Comparison of ENCODE assay signal across 7 cellular contexts in genomic region chr15:31228980-31229826, GRCh38.
DNase-seq lines count a peak whose midpoint lies in the region; ATAC-seq and TF ChIP-seq lines count a peak whose summit lies in the region.

No MANE protein-coding gene starts in this region.

- DNase-seq in MM.1S: peak; percentile 90
- DNase-seq in activated naive CD4-positive, alpha-beta T cell (lab: John Stamatoyannopoulos, UW): no peak
- DNase-seq in NCI-H187 (lab: John Stamatoyannopoulos, UW): no peak
- no peak for DNase-seq in globus pallidus (ENCODE audit: low spot score)

- H4K20me1 ChIP-seq in MM.1S (ENCODE audit: insufficient read depth, low read length): no peaks in the 10 kb centered on the region

- H3K9me3 ChIP-seq in MM.1S (replicated peaks; ENCODE audit: insufficient read depth, low read length) (no peaks in the 10 kb centered on the region), mucosa of rectum (ENCODE audit: control insufficient read depth in 2 of 2, low read length in 2 of 2) (no peaks in the 10 kb centered on the region)

- H3K4me3 ChIP-seq in MM.1S (ENCODE audit: low read length) (peak overlapping the region; percentile 97), mucosa of rectum (ENCODE audit: low read length in 2 of 2) (peak overlapping the region; percentile 58 to 70)

- H2AFZ ChIP-seq in MM.1S (ENCODE audit: low read length): peak overlapping the region; percentile 8; the same call in 1 of the 2 replicates

- peaks cover 12% of the 10 kb centered on the region; the same call in 1 of the 2 replicates for H3F3A ChIP-seq in MM.1S (ENCODE audit: insufficient read depth, low read length)

- H3K27ac ChIP-seq in MM.1S (ENCODE audit: low read length) (peak overlapping the region; percentile 87), mucosa of rectum (ENCODE audit: low read depth in 2 of 2, low read length in 2 of 2) (peak overlapping the region; percentile 81 to 85)

- H3K79me2 ChIP-seq in MM.1S (ENCODE audit: low read length): peaks cover 42% of the 10 kb centered on the region

- no peaks in the 10 kb centered on the region for H3K36me3 ChIP-seq in MM.1S (replicated peaks; ENCODE audit: insufficient read depth, low read length)
- no peaks in the 10 kb centered on the region for H3K36me3 ChIP-seq in mucosa of rectum (ENCODE audit: control insufficient read depth in 2 of 2, insufficient read depth in 2 of 2, low read length in 2 of 2)

- H3K4me1 ChIP-seq in MM.1S (ENCODE audit: low read length) (peaks cover 11% of the 10 kb centered on the region), mucosa of rectum (ENCODE audit: control insufficient read depth in 2 of 2, insufficient read depth in 2 of 2, low read length in 2 of 2) (peaks cover 2 to 8% of the 10 kb centered on the region in 2 donors)

- H3K27me3 ChIP-seq in MM.1S (replicated peaks; ENCODE audit: insufficient read depth, low read length): no peaks in the 10 kb centered on the region
- no peaks in the 10 kb centered on the region for H3K27me3 ChIP-seq in mucosa of rectum (ENCODE audit: control insufficient read depth in 2 of 2, insufficient read depth in 2 of 2, low read length in 2 of 2)

- peak overlapping the region; percentile 79 for H3K4me2 ChIP-seq in MM.1S (ENCODE audit: low read depth, low read length)

- H3K9ac ChIP-seq in MM.1S (ENCODE audit: low read length) (peak overlapping the region; percentile 92), mucosa of rectum (ENCODE audit: low read depth in 1 of 2, low read length in 2 of 2) (peak overlapping the region; percentile 56 to 79)

- TF ChIP-seq CTCF in MM.1S (IDR thresholded peaks at IDR 0.05; ENCODE audit: low read length): 0 out of 2 replicates have a peak, but pooled peaks have one; percentile 4

- ATAC-seq in GM18868 (IDR thresholded peaks at IDR 0.05; ENCODE audit: unreplicated experiment): peak; percentile 70
- ATAC-seq in GM21786 (IDR thresholded peaks at IDR 0.05; ENCODE audit: unreplicated experiment): peak; percentile 71

- H3K9me2 ChIP-seq in MM.1S (replicated peaks; ENCODE audit: insufficient read depth, low read length): no peaks in the 10 kb centered on the region
